Comparison of ENCODE assay signal across 27 cellular contexts in genomic region chr5:108074626-108075025, GRCh38.
"Had no signal": no experiment of that assay in that cellular context is flagged by ENCODE, and none has a peak within 500 bp of the region (broad histone marks: within the 10 kb centered on the region; RNA-seq: fewer than 3 reads in every experiment).

No MANE protein-coding gene starts in this region.

- H3K4me1 Mint-ChIP-seq: memory B cell; stimulated activated memory B cell treated with anti-CD40 and anti-IgM and Interleukin-4, amounts not matched to agents 10 μg/mL and 1 μg/mL and 100 μg/mL, for 72 hours had no signal

- H3K4me1 ChIP-seq: esophagus muscularis mucosa, gastrocnemius medialis, heart right ventricle, left ventricle myocardium inferior, lower lobe of right lung, spleen, tibial artery, upper lobe of left lung, uterus had no signal

- H3K4me3 ChIP-seq: coronary artery, esophagus muscularis mucosa, gastrocnemius medialis, heart right ventricle, left ventricle myocardium inferior, lower lobe of right lung, psoas muscle, spleen, tibial artery, upper lobe of left lung, uterus had no signal

- ATAC-seq: gastrocnemius medialis; heart right ventricle; left cardiac atrium; lower lobe of right lung; psoas muscle; sciatic nerve; stimulated activated memory B cell treated with anti-CD40 and anti-IgM and Interleukin-4, amounts not matched to agents 10 μg/mL and 1 μg/mL and 100 μg/mL, for 72 hours had no signal

- FAIRE-seq: keratinocyte had no signal

- H3K4me3 Mint-ChIP-seq: memory B cell; naive B cell; nephron; stimulated activated memory B cell treated with anti-CD40 and anti-IgM and Interleukin-4, amounts not matched to agents 10 μg/mL and 1 μg/mL and 100 μg/mL, for 72 hours; stimulated activated naive CD8-positive, alpha-beta T cell treated with anti-CD3 and anti-CD28 coated beads, Interleukin-15, Interleukin-2, amounts not matched to agents 100 ng/mL and 50 ng/mL, for 24 hours had no signal

- H3K27me3 Mint-ChIP-seq: memory B cell; naive B cell; stimulated activated memory B cell treated with anti-CD40 and anti-IgM and Interleukin-4, amounts not matched to agents 10 μg/mL and 1 μg/mL and 100 μg/mL, for 72 hours; stimulated activated naive CD8-positive, alpha-beta T cell treated with anti-CD3 and anti-CD28 coated beads, Interleukin-15, Interleukin-2, amounts not matched to agents 100 ng/mL and 50 ng/mL, for 24 hours had no signal

- H3K27me3 ChIP-seq: esophagus muscularis mucosa, gastrocnemius medialis, heart right ventricle, spleen, tibial artery, upper lobe of left lung, uterus had no signal

- H3K27ac ChIP-seq: coronary artery, epithelial cell of prostate, esophagus muscularis mucosa, gastrocnemius medialis, heart right ventricle, left ventricle myocardium inferior, lower lobe of right lung, parathyroid adenoma, psoas muscle, spleen, tibial artery, upper lobe of left lung, uterus had no signal

- H3K79me2 ChIP-seq: parathyroid adenoma had no signal

- H3K9me3 ChIP-seq: esophagus muscularis mucosa, gastrocnemius medialis, lower lobe of right lung, psoas muscle, tibial artery, upper lobe of left lung had no signal

- H3K27ac Mint-ChIP-seq: memory B cell; naive B cell; nephron; stimulated activated memory B cell treated with anti-CD40 and anti-IgM and Interleukin-4, amounts not matched to agents 10 μg/mL and 1 μg/mL and 100 μg/mL, for 72 hours; stimulated activated naive CD8-positive, alpha-beta T cell treated with anti-CD3 and anti-CD28 coated beads, Interleukin-15, Interleukin-2, amounts not matched to agents 100 ng/mL and 50 ng/mL, for 24 hours had no signal

- H3K36me3 ChIP-seq: esophagus muscularis mucosa, gastrocnemius medialis, heart right ventricle, left ventricle myocardium inferior, lower lobe of right lung, spleen, tibial artery, upper lobe of left lung, uterus had no signal

- H2AFZ ChIP-seq: parathyroid adenoma had no signal

- DNase-seq: effector CD8-positive, alpha-beta T cell; gastrocnemius medialis; heart right ventricle; left cardiac atrium; left ventricle myocardium inferior; lower lobe of right lung; naive B cell; occipital lobe; psoas muscle; retina; spleen; stimulated activated CD4-positive, alpha-beta T cell treated with anti-CD3 and anti-CD28 coated beads, Interleukin-15, amount 100 ng/mL, for 24 hours; stimulated activated CD4-positive, alpha-beta T cell treated with anti-CD3 and anti-CD28 coated beads, Interleukin-1b, Interleukin-23, amount 100 ng/mL, for 48 hours; stimulated activated CD4-positive, alpha-beta T cell treated with anti-CD3 and anti-CD28 coated beads, Interleukin-4, amount 100 ng/mL, for 24 hours; tibial artery; upper lobe of left lung; uterus had no signal

- H3K9ac ChIP-seq: parathyroid adenoma had no signal
